ENCODE assay signal across 10 cellular contexts in the genomic region with DNA sequence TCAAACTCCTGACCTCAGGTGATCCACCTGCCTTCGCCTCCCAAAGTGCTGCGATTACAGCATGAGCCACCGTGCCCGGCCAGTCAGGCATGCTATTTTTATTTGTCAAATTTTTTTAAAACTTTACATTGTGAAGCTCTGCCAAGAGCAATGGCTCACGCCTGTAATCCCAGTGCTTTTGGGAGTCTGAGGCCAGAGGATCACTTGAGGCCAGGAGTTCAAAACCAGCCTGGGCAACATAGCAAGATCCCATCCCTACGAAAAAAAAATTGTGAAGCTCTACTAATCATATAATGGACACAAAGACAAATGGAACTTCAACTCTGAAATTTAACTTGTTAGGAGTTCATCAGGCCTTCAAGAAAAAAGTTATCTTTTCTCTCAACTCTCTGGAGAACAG. TPM values are rescaled to one million over a fixed set of nuclear protein-coding genes. Genes with fewer than 3 reads are reported as not detected.
DNase-seq lines count a peak whose midpoint lies in the region; ATAC-seq and TF ChIP-seq lines count a peak whose summit lies in the region.
"Had no signal": no experiment of that assay in that cellular context is flagged by ENCODE, and none has a peak within 500 bp of the region (broad histone marks: within the 10 kb centered on the region; RNA-seq: fewer than 3 reads in every experiment).

No MANE protein-coding gene starts in this region.

- H3K27me3 ChIP-seq in SK-N-SH (ENCODE audit: insufficient read depth) (no peaks in the 10 kb centered on the region), MM.1S (replicated peaks; ENCODE audit: insufficient read depth, low read length) (no peaks in the 10 kb centered on the region), psoas muscle (ENCODE audit: insufficient read depth in 3 of 3, low read length in 2 of 3) (no peaks in the 10 kb centered on the region)

- no peak overlapping the region for H2AFZ ChIP-seq in SK-N-SH (ENCODE audit: low read depth)
- no peak overlapping the region for H2AFZ ChIP-seq in MM.1S (ENCODE audit: low read length)

- H3K36me3 ChIP-seq in SK-N-SH (replicated peaks in 1 of 2; ENCODE audit: control insufficient read depth in 1 of 2, insufficient read depth in 2 of 2, low read length in 1 of 2) = peaks cover 0 to 7% of the 10 kb centered on the region in 2 experiments
- no peaks in the 10 kb centered on the region for H3K36me3 ChIP-seq in MM.1S (replicated peaks; ENCODE audit: insufficient read depth, low read length)
- H3K36me3 ChIP-seq in psoas muscle (ENCODE audit: insufficient read depth in 1 of 2, low read depth in 1 of 2) = peaks cover 0 to 10% of the 10 kb centered on the region in 2 donors

- no peak for TF ChIP-seq EP300 in SK-N-SH (IDR thresholded peaks at IDR 0.05; ENCODE audit: borderline replicate concordance in 1 of 2, low read depth in 1 of 2, low read length in 1 of 2)

- H3K4me3 ChIP-seq in SK-N-SH (ENCODE audit: low read depth in 2 of 2, low read length in 1 of 2) = no peak overlapping the region
- H3K4me3 ChIP-seq in MM.1S (ENCODE audit: low read length) = no peak overlapping the region
- peak overlapping the region; percentile 85 for H3K4me3 ChIP-seq in coronary artery
- H3K4me3 ChIP-seq in psoas muscle = peak overlapping the region; percentile 79

- H4K20me1 ChIP-seq in SK-N-SH (ENCODE audit: insufficient read depth) (no peaks in the 10 kb centered on the region), MM.1S (ENCODE audit: insufficient read depth, low read length) (no peaks in the 10 kb centered on the region)

- peaks cover 9% of the 10 kb centered on the region for H3F3A ChIP-seq in SK-N-SH (replicated peaks; ENCODE audit: insufficient read depth)
- H3F3A ChIP-seq in MM.1S (ENCODE audit: insufficient read depth, low read length) = 0 out of 2 replicates have a peak, but pooled peaks cover 2% of the 10 kb centered on the region

- no peak for TF ChIP-seq RAD21 in SK-N-SH (IDR thresholded peaks at IDR 0.05; ENCODE audit: low read length)

- ATAC-seq in SK-N-SH treated with all-trans-retinoic acid at 6 μM for 48 hours (no peak), psoas muscle (no peak), GM18867 (IDR thresholded peaks at IDR 0.05; ENCODE audit: unreplicated experiment) (no peak)

- peaks cover 0 to 3% of the 10 kb centered on the region in 2 experiments; a peak in 1 of 4 replicates for H3K4me1 ChIP-seq in SK-N-SH (ENCODE audit: control insufficient read depth in 1 of 2, insufficient read depth in 2 of 2, low read depth in 1 of 2, low read length in 1 of 2)
- peaks cover 8% of the 10 kb centered on the region for H3K4me1 ChIP-seq in MM.1S (ENCODE audit: low read length)
- peaks cover 6% of the 10 kb centered on the region for H3K4me1 ChIP-seq in psoas muscle

- H3K9me2 ChIP-seq in SK-N-SH (no peaks in the 10 kb centered on the region), MM.1S (replicated peaks; ENCODE audit: insufficient read depth, low read length) (no peaks in the 10 kb centered on the region)

- intact Hi-C loops in psoas muscle (cut with DNase I) = no loop called here

- H3K9ac ChIP-seq in SK-N-SH (peak overlapping the region; percentile 82; the same call in 1 of the 2 replicates), MM.1S (ENCODE audit: low read length) (no peak overlapping the region)

- H3K27ac ChIP-seq in SK-N-SH (ENCODE audit: low read depth in 2 of 2, low read length in 1 of 2) (no peak overlapping the region; a peak in 1 of 4 replicates), MM.1S (ENCODE audit: low read length) (no peak overlapping the region), coronary artery (peak overlapping the region; percentile 89 to 98), psoas muscle (peak overlapping the region; percentile 95)

- CTCF ChIA-PET in SK-N-SH (lab: Yijun Ruan, JAX) = interaction anchor here (0.6 to 2.1 kb wide), 7 partner anchors 24 to 215 kb away, joined by 3 to 10 read pairs (median 4); a partner anchor contains a TSS

- no peaks in the 10 kb centered on the region for H3K9me3 ChIP-seq in SK-N-SH
- H3K9me3 ChIP-seq in MM.1S (replicated peaks; ENCODE audit: insufficient read depth, low read length) = no peaks in the 10 kb centered on the region
- H3K9me3 ChIP-seq in psoas muscle = no peaks in the 10 kb centered on the region

- TF ChIP-seq CTCF in SK-N-SH (IDR thresholded peaks at IDR 0.05) = no peak
- TF ChIP-seq CTCF in MM.1S (IDR thresholded peaks at IDR 0.05; ENCODE audit: low read length) = no peak
- TF ChIP-seq CTCF in coronary artery (IDR thresholded peaks at IDR 0.05) = no peak
- TF ChIP-seq CTCF in psoas muscle (IDR thresholded peaks at IDR 0.05) = no peak

- H3K79me2 ChIP-seq in SK-N-SH (ENCODE audit: insufficient read depth) (peaks cover 59% of the 10 kb centered on the region), MM.1S (ENCODE audit: low read length) (peaks cover 20% of the 10 kb centered on the region)

- H3K4me2 ChIP-seq in SK-N-SH = peak overlapping the region; percentile 78
- peak overlapping the region; percentile 95; the same call in 1 of the 2 replicates for H3K4me2 ChIP-seq in MM.1S (ENCODE audit: low read depth, low read length)

- DNase-seq in SK-N-SH (no peak), MM.1S (no peak), coronary artery (ENCODE audit: low spot score) (no peak), psoas muscle (no peak), AG08396 (ENCODE audit: low spot score) (no peak), HT-29 (ENCODE audit: low spot score) (no peak)
- DNase-seq: NCI-H1417 treated with DMSO at 0.1 percent for 48 hours had no signal

- WGBS in SK-N-SH (ENCODE audit: low lambda C conversion rate) = 91% methylated on average over 6 of the region's 6 CpGs
- 61 to 77% (median 62%) methylated on average over 6 of the region's 6 CpGs for WGBS in psoas muscle, 3 donors

- POLR2A ChIA-PET in SK-N-SH (lab: Yijun Ruan, JAX) = no interaction called here

TF ChIP-seq in SK-N-SH, 30 proteins besides CTCF, POLR2A, EP300 and RAD21 (continues in another document):
- TF ChIP-seq MEF2A (IDR thresholded peaks at IDR 0.05; ENCODE audit: borderline replicate concordance, low read depth) (no peak), JUND (IDR thresholded peaks at IDR 0.05) (no peak), MXI1 (IDR thresholded peaks at IDR 0.05; ENCODE audit: low read depth, low read length) (no peak), RXRA (IDR thresholded peaks at IDR 0.05; ENCODE audit: borderline replicate concordance, low read depth) (no peak)
- TF ChIP-seq, protein P1, sequence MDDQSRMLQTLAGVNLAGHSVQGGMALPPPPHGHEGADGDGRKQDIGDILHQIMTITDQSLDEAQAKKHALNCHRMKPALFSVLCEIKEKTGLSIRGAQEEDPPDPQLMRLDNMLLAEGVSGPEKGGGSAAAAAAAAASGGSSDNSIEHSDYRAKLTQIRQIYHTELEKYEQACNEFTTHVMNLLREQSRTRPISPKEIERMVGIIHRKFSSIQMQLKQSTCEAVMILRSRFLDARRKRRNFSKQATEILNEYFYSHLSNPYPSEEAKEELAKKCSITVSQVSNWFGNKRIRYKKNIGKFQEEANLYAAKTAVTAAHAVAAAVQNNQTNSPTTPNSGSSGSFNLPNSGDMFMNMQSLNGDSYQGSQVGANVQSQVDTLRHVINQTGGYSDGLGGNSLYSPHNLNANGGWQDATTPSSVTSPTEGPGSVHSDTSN (IDR thresholded peaks at IDR 0.05) = no peak

RNA-seq across cellular contexts. Expression of a gene that starts 1.9 kb away (rescaled TPM):
- polyA plus RNA-seq in SK-N-SH (2012; rRNA removed) (16.3 and 23.1 TPM in 2 replicates), psoas muscle (10 to 100 TPM; 12.1 to 22.6 (median 20.9) TPM)
- polyA plus RNA-seq in SK-N-SH (2012; cell fraction: cytosol; rRNA removed) = 13.0 and 15.7 TPM in 2 replicates
- 34.5 and 38.7 TPM in 2 replicates for polyA plus RNA-seq in SK-N-SH (2012; cell fraction: nucleus; rRNA removed)
- total RNA-seq in psoas muscle = 10 to 100 TPM; 41.4 to 64.9 (median 45.0) TPM
- total RNA-seq in HT-29 (2014; rRNA removed; shearing (Covaris generic)) = 23.3 and 25.3 TPM in 2 replicates

RNA-seq across cellular contexts. Expression of a gene that starts 5.6 kb away (rescaled TPM):
- 0.08 and 0.10 TPM in 2 replicates for polyA plus RNA-seq in SK-N-SH (2012; rRNA removed)
- 0.04 and 0.05 TPM in 2 replicates for polyA plus RNA-seq in SK-N-SH (2012; cell fraction: cytosol; rRNA removed)
- 0.02 TPM in 1 of 2 replicates, not detected in the other for polyA plus RNA-seq in SK-N-SH (2012; cell fraction: nucleus; rRNA removed)
- total RNA-seq in psoas muscle = under 1 TPM in 2 of 4 donors, not detected in 2; 0.18 to 0.21 TPM
- polyA plus RNA-seq in psoas muscle = under 1 TPM in 1 of 3 donors, not detected in 2; 0.05 TPM
- not detected in 2 replicates for total RNA-seq in HT-29 (2014; rRNA removed; shearing (Covaris generic))
- total RNA-seq: endothelial cell of umbilical vein had no signal
- polyA plus RNA-seq: endothelial cell of umbilical vein had no signal

RNA-seq across cellular contexts. Expression of a gene that starts 26.1 kb away (rescaled TPM):
- polyA plus RNA-seq in SK-N-SH (2012; rRNA removed) (0.03 and 0.08 TPM in 2 replicates), psoas muscle (1 to 10 TPM in 1 of 3 donors, under 1 TPM in 2; 0.18 to 1.4 (median 0.18) TPM)
- polyA plus RNA-seq in SK-N-SH (2012; cell fraction: cytosol; rRNA removed) = 0.01 and 0.07 TPM in 2 replicates
- polyA plus RNA-seq in SK-N-SH (2012; cell fraction: nucleus; rRNA removed) = 0.13 and 0.58 TPM in 2 replicates
- total RNA-seq in psoas muscle = 1 to 10 TPM in 2 of 4 donors, under 1 TPM in 2; 0.23 to 6.8 (median 2.1) TPM
- 0.34 and 0.41 TPM in 2 replicates for total RNA-seq in HT-29 (2014; rRNA removed; shearing (Covaris generic))
- total RNA-seq: endothelial cell of umbilical vein had no signal
- polyA plus RNA-seq: endothelial cell of umbilical vein had no signal

RNA-seq across cellular contexts. Expression of a gene that starts 30.6 kb away (rescaled TPM):
- polyA plus RNA-seq in SK-N-SH (2012; rRNA removed) (0.67 and 0.90 TPM in 2 replicates), psoas muscle (under 1 TPM; 0.21 to 0.34 (median 0.23) TPM)
- polyA plus RNA-seq in SK-N-SH (2012; cell fraction: cytosol; rRNA removed) = 0.26 and 0.33 TPM in 2 replicates
- polyA plus RNA-seq in SK-N-SH (2012; cell fraction: nucleus; rRNA removed) = 2.6 and 2.8 TPM in 2 replicates
- total RNA-seq in psoas muscle = under 1 TPM in 3 of 4 donors, not detected in 1; 0.07 to 0.86 (median 0.61) TPM
- total RNA-seq in HT-29 (2014; rRNA removed; shearing (Covaris generic)) = 2.0 and 4.2 TPM in 2 replicates

RNA-seq across cellular contexts. Expression of a gene that starts 50.7 kb away (rescaled TPM):
- polyA plus RNA-seq in SK-N-SH (2012; rRNA removed) = 0.66 and 1.0 TPM in 2 replicates
- 0.14 and 0.50 TPM in 2 replicates for polyA plus RNA-seq in SK-N-SH (2012; cell fraction: cytosol; rRNA removed)
- polyA plus RNA-seq in SK-N-SH (2012; cell fraction: nucleus; rRNA removed) = 2.3 and 4.5 TPM in 2 replicates
- total RNA-seq in psoas muscle = 1 to 10 TPM; 1.3 to 5.4 (median 4.1) TPM
- 1 to 10 TPM in 2 of 3 donors, under 1 TPM in 1; 0.91 to 2.0 (median 1.4) TPM for polyA plus RNA-seq in psoas muscle
- total RNA-seq in HT-29 (2014; rRNA removed; shearing (Covaris generic)) = 1.5 and 3.4 TPM in 2 replicates

Comparison
In these comparisons a context has a peak if more than half of its experiments do, and no peak if none do; other contexts are left out.
1. H3K27ac ChIP-seq: peak in coronary artery (2 of 2) and psoas muscle (single experiment); none in SK-N-SH (0 of 2) and MM.1S (single experiment).
2. H3K4me3 ChIP-seq: peak in coronary artery (single experiment) and psoas muscle (single experiment); none in SK-N-SH (0 of 2) and MM.1S (single experiment).